ENCODE assay signal across 8 cellular contexts in the genomic region with DNA sequence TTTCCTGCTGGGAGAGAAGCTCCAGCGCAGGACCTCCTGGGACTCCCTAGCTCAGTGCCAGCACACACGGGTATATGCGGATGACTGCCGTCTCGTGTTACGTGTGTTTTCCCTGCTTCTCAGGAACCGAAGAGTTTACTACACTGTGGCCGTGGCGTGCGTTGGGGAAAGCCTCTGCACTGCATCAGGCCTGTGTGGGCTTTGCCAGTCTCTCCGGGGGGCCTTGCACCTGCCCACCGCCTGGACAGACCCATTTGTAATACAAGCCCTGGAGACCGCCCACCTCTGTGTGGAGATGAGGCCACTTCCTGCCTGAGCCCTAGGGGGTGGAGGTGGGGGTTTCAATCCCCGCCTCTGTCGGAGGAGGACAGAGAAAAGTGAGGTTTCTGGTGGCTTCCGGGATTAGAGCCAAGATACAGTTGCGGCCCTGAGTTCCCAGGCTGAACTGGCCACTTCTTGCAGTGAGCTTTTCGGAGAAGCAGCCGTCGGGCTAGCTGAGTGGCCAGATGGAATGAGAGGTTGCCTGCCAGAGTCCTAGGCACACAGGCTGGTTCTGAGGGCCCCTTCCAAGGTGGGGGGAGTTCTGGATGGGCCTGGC. TPM values are rescaled to one million over a fixed set of nuclear protein-coding genes. Genes with fewer than 3 reads are reported as not detected.
DNase-seq lines count a peak whose midpoint lies in the region; ATAC-seq and TF ChIP-seq lines count a peak whose summit lies in the region.

No MANE protein-coding gene starts in this region.

- no peaks in the 10 kb centered on the region for H3K27me3 Mint-ChIP-seq in T-cell
- H3K27me3 Mint-ChIP-seq in endothelial cell (ENCODE audit: unreplicated experiment) = peaks cover 15% of the 10 kb centered on the region

- H3K27ac Mint-ChIP-seq in T-cell = peak overlapping the region; percentile 80 to 85
- peak overlapping the region; percentile 86 for H3K27ac Mint-ChIP-seq in stimulated activated effector memory CD8-positive, alpha-beta T cell treated with anti-CD3 and anti-CD28 coated beads, Interleukin-12 subunit alpha, Interleukin-12 subunit beta, amount 100 ng/mL, for 72 hours
- H3K27ac Mint-ChIP-seq in endothelial cell (ENCODE audit: unreplicated experiment) = no peak overlapping the region

- DNase-seq in KG1 (lab: John Stamatoyannopoulos, UW) = peak; percentile 70
- peak in 22 of 34 experiments; percentile 21 to 57 (median 42) for DNase-seq in T-cell
- peak; percentile 47 to 53 for DNase-seq in erythroblast (lab: John Stamatoyannopoulos, UW)
- DNase-seq in stimulated activated effector memory CD8-positive, alpha-beta T cell treated with anti-CD3 and anti-CD28 coated beads, Interleukin-12 subunit alpha, Interleukin-12 subunit beta, amount 100 ng/mL, for 72 hours (ENCODE audit: low spot score in 2 of 2) = peak; percentile 43 to 83
- no peak for DNase-seq in endothelial cell (ENCODE audit: low spot score)
- no peak for DNase-seq in dorsolateral prefrontal cortex

- TF ChIP-seq CTCF in endothelial cell (IDR thresholded peaks at IDR 0.05; ENCODE audit: unreplicated experiment) (no peak), dorsolateral prefrontal cortex (IDR thresholded peaks at IDR 0.05 in 54 of 56, conservative IDR thresholded peaks at IDR 0.05 in 2 of 56; ENCODE audit: low read depth in 1 of 56, partially characterized antibody in 56 of 56) (no peak)

- CTCF ChIA-PET in T-cell (lab: Charles Lee) = interaction anchor here in 1 of 2 donors (0.5 to 0.6 kb wide), 2 partner anchors 11 to 27 kb away, joined by 3 read pairs; no protein-coding TSS in a partner anchor

- intact Hi-C loops in dorsolateral prefrontal cortex (cut with DNase I) = no loop called here

- H3K27ac ChIP-seq in dorsolateral prefrontal cortex = no peak overlapping the region

- no peaks in the 10 kb centered on the region for H3K27me3 ChIP-seq in dorsolateral prefrontal cortex

- H3K4me3 ChIP-seq in dorsolateral prefrontal cortex = no peak overlapping the region

- H3K4me1 Mint-ChIP-seq in T-cell = peaks cover 55 to 72% (median 59%) of the 10 kb centered on the region in 3 donors
- peaks cover 83% of the 10 kb centered on the region for H3K4me1 Mint-ChIP-seq in stimulated activated effector memory CD8-positive, alpha-beta T cell treated with anti-CD3 and anti-CD28 coated beads, Interleukin-12 subunit alpha, Interleukin-12 subunit beta, amount 100 ng/mL, for 72 hours
- H3K4me1 Mint-ChIP-seq in endothelial cell (ENCODE audit: unreplicated experiment) = peaks cover 43% of the 10 kb centered on the region

- POLR2A ChIA-PET in T-cell (lab: Charles Lee) = interaction anchor here in 1 of 2 donors (1.1 kb wide), 1 partner anchor 16 kb away, joined by 4 read pairs; no protein-coding TSS in a partner anchor

- peak; percentile 60 for ATAC-seq in GM21723 (IDR thresholded peaks at IDR 0.05; ENCODE audit: unreplicated experiment)
- peak; percentile 43 to 73 (median 63) for ATAC-seq in T-cell (replicated peaks in 1 of 4)
- peak; percentile 80 for ATAC-seq in stimulated activated effector memory CD8-positive, alpha-beta T cell treated with anti-CD3 and anti-CD28 coated beads, Interleukin-12 subunit alpha, Interleukin-12 subunit beta, amount 100 ng/mL, for 72 hours

- H3K36me3 Mint-ChIP-seq in T-cell (no peaks in the 10 kb centered on the region), endothelial cell (ENCODE audit: low read depth, unreplicated experiment) (no peaks in the 10 kb centered on the region)
- peaks cover 32% of the 10 kb centered on the region for H3K36me3 Mint-ChIP-seq in stimulated activated effector memory CD8-positive, alpha-beta T cell treated with anti-CD3 and anti-CD28 coated beads, Interleukin-12 subunit alpha, Interleukin-12 subunit beta, amount 100 ng/mL, for 72 hours

- TF ChIP-seq POLR2A in GM15510 (IDR thresholded peaks at IDR 0.05; ENCODE audit: borderline replicate concordance, extremely low read depth, insufficient read length) (peak; percentile 34), erythroblast (IDR thresholded peaks at IDR 0.05; ENCODE audit: low read length) (no peak)

- no peaks in the 10 kb centered on the region for H3K9me3 Mint-ChIP-seq in T-cell
- no peaks in the 10 kb centered on the region for H3K9me3 Mint-ChIP-seq in stimulated activated effector memory CD8-positive, alpha-beta T cell treated with anti-CD3 and anti-CD28 coated beads, Interleukin-12 subunit alpha, Interleukin-12 subunit beta, amount 100 ng/mL, for 72 hours
- peaks cover 3% of the 10 kb centered on the region for H3K9me3 Mint-ChIP-seq in endothelial cell (ENCODE audit: unreplicated experiment)

- H3K4me3 Mint-ChIP-seq in T-cell (peak overlapping the region; percentile 50 to 75 (median 57)), endothelial cell (ENCODE audit: unreplicated experiment) (no peak overlapping the region)
- H3K4me3 Mint-ChIP-seq in stimulated activated effector memory CD8-positive, alpha-beta T cell treated with anti-CD3 and anti-CD28 coated beads, Interleukin-12 subunit alpha, Interleukin-12 subunit beta, amount 100 ng/mL, for 72 hours = peak overlapping the region; percentile 80

RNA-seq across cellular contexts. Expression of a gene that starts 43.4 kb away (rescaled TPM):
- total RNA-seq in T-cell (10 to 100 TPM; 29.1 to 61.7 (median 37.4) TPM), endothelial cell (ENCODE audit: unreplicated experiment) (23.9 TPM), dorsolateral prefrontal cortex (10 to 100 TPM; 18.4 to 76.6 (median 53.0) TPM)

Comparison
In these comparisons a context has a peak if more than half of its experiments do, and no peak if none do; other contexts are left out.
1. DNase-seq: peak in KG1 (single experiment), T-cell (22 of 34), erythroblast (2 of 2) and stimulated activated effector memory CD8-positive, alpha-beta T cell treated with anti-CD3 and anti-CD28 coated beads, Interleukin-12 subunit alpha, Interleukin-12 subunit beta, amount 100 ng/mL, for 72 hours (2 of 2); none in endothelial cell (single experiment) and dorsolateral prefrontal cortex (0 of 10).
2. Peak in every context shown above with its lines, with median percentiles within 50 percentile points of each other: ATAC-seq.